Comparison of ENCODE assay signal across 14 cellular contexts in genomic region chr7:111266613-111267012, GRCh38.
DNase-seq lines count a peak whose midpoint lies in the region; ATAC-seq and TF ChIP-seq lines count a peak whose summit lies in the region.
"Had no signal": no experiment of that assay in that cellular context is flagged by ENCODE, and none has a peak within 500 bp of the region (broad histone marks: within the 10 kb centered on the region; RNA-seq: fewer than 3 reads in every experiment).

No MANE protein-coding gene starts in this region.

- H3K27ac Mint-ChIP-seq in mesothelial cell of epicardium, result peak overlapping the region; percentile 50
- H3K27ac Mint-ChIP-seq: activated CD8-positive, alpha-beta T cell treated with anti-CD3 and anti-CD28 coated beads for 36 hours; activated naive CD4-positive, alpha-beta T cell treated with anti-CD3 and anti-CD28 coated beads for 36 hours had no signal

- no peaks in the 10 kb centered on the region for H3K9me3 ChIP-seq in ascending aorta
- H3K9me3 ChIP-seq: BE2C, Peyer's patch, transverse colon had no signal

- intact Hi-C loops in ascending aorta (cut with DNase I), result no loop called here

- DNase-seq in AG08396 (ENCODE audit: low spot score), result peak; percentile 42
- peak; percentile 7 for DNase-seq in NCI-H226
- DNase-seq in fibroblast of peridontal ligament (ENCODE audit: extremely low read depth), result peak; percentile 90
- no peak for DNase-seq in mesothelial cell of epicardium (ENCODE audit: low spot score in 2 of 2, unreplicated experiment in 2 of 2)
- no peak for DNase-seq in germinal center (ENCODE audit: low spot score)
- DNase-seq in ascending aorta (ENCODE audit: low spot score in 2 of 2), result no peak
- DNase-seq: activated CD8-positive, alpha-beta T cell treated with anti-CD3 and anti-CD28 coated beads for 36 hours; activated naive CD4-positive, alpha-beta T cell treated with anti-CD3 and anti-CD28 coated beads for 36 hours; BE2C; Peyer's patch; T1000; transverse colon had no signal

- H3K4me3 Mint-ChIP-seq in mesothelial cell of epicardium, result no peak overlapping the region
- H3K4me3 Mint-ChIP-seq: activated CD8-positive, alpha-beta T cell treated with anti-CD3 and anti-CD28 coated beads for 36 hours; activated naive CD4-positive, alpha-beta T cell treated with anti-CD3 and anti-CD28 coated beads for 36 hours had no signal

- no peaks in the 10 kb centered on the region for H3K27me3 Mint-ChIP-seq in mesothelial cell of epicardium (ENCODE audit: low read depth)
- H3K27me3 Mint-ChIP-seq: activated CD8-positive, alpha-beta T cell treated with anti-CD3 and anti-CD28 coated beads for 36 hours had no signal

- H3K9me3 Mint-ChIP-seq in mesothelial cell of epicardium, result peaks cover under 1% of the 10 kb centered on the region
- H3K9me3 Mint-ChIP-seq: activated naive CD4-positive, alpha-beta T cell treated with anti-CD3 and anti-CD28 coated beads for 36 hours had no signal

- no peak overlapping the region for H3K27ac ChIP-seq in ascending aorta
- H3K27ac ChIP-seq: Peyer's patch, transverse colon had no signal

- H3K4me3 ChIP-seq in ascending aorta, result no peak overlapping the region
- H3K4me3 ChIP-seq: Peyer's patch, transverse colon had no signal

- TF ChIP-seq CTCF in mesothelial cell of epicardium (IDR thresholded peaks at IDR 0.05; ENCODE audit: unreplicated experiment) (no peak), ascending aorta (IDR thresholded peaks at IDR 0.05) (no peak)

- peaks cover 12% of the 10 kb centered on the region for H3K4me1 Mint-ChIP-seq in mesothelial cell of epicardium

- no peaks in the 10 kb centered on the region for H3K36me3 Mint-ChIP-seq in mesothelial cell of epicardium

- no peaks in the 10 kb centered on the region for H3K27me3 ChIP-seq in ascending aorta
- H3K27me3 ChIP-seq: BE2C, Peyer's patch, transverse colon had no signal

- ATAC-seq in GM18858 (IDR thresholded peaks at IDR 0.05; ENCODE audit: unreplicated experiment), result no peak
- no peak for ATAC-seq in HG02610 (IDR thresholded peaks at IDR 0.05; ENCODE audit: unreplicated experiment)
- ATAC-seq: activated CD8-positive, alpha-beta T cell treated with anti-CD3 and anti-CD28 coated beads for 36 hours had no signal

- no peaks in the 10 kb centered on the region for H3K36me3 ChIP-seq in ascending aorta
- H3K36me3 ChIP-seq: BE2C, Peyer's patch, transverse colon had no signal

- H3K4me1 ChIP-seq in ascending aorta, result no peaks in the 10 kb centered on the region
- H3K4me1 ChIP-seq: Peyer's patch, transverse colon had no signal

Comparison
In these comparisons a context has a peak if more than half of its experiments do, and no peak if none do; other contexts are left out.
1. DNase-seq: peak in AG08396 (single experiment), NCI-H226 (single experiment) and fibroblast of peridontal ligament (single experiment); none in mesothelial cell of epicardium (0 of 2), germinal center (single experiment) and ascending aorta (0 of 2).